In genomic region chr17:39277110-39277509, GRCh38 we compare ENCODE assay signal across 22 cellular contexts.
"Had no signal": no experiment of that assay in that cellular context is flagged by ENCODE, and none has a peak within 500 bp of the region (broad histone marks: within the 10 kb centered on the region; RNA-seq: fewer than 3 reads in every experiment).

No MANE protein-coding gene starts in this region.

- H3K9ac ChIP-seq: neural progenitor cell had no signal

- H3K27me3 Mint-ChIP-seq: activated CD4-positive, alpha-beta memory T cell treated with anti-CD3 and anti-CD28 coated beads for 36 hours; activated naive CD4-positive, alpha-beta T cell treated with anti-CD3 and anti-CD28 coated beads, Interleukin-2, amount 50 U/mL, for 24 hours; brain; naive thymus-derived CD8-positive, alpha-beta T cell; stimulated activated naive CD8-positive, alpha-beta T cell treated with anti-CD3 and anti-CD28 coated beads, Interleukin-15, Interleukin-2, amounts not matched to agents 100 ng/mL and 50 ng/mL, for 24 hours had no signal

- H3K4me3 Mint-ChIP-seq: activated CD4-positive, alpha-beta memory T cell treated with anti-CD3 and anti-CD28 coated beads for 36 hours; activated naive CD4-positive, alpha-beta T cell treated with anti-CD3 and anti-CD28 coated beads, Interleukin-2, amount 50 U/mL, for 24 hours; activated T-helper 1 cell treated with anti-CD3 and anti-CD28 coated beads, Interleukin-12 subunit alpha, Interleukin-12 subunit beta, Interleukin-2, Interleukin-4 antibody, amounts not matched to agents 30 ng/mL and 10 ng/mL and 1 ng/mL, durations not matched to agents 14 hours and 24 hours and 36 hours; brain; naive thymus-derived CD8-positive, alpha-beta T cell; neural progenitor cell; stimulated activated naive CD8-positive, alpha-beta T cell treated with anti-CD3 and anti-CD28 coated beads, Interleukin-15, Interleukin-2, amounts not matched to agents 100 ng/mL and 50 ng/mL, for 24 hours; T-helper 1 cell treated with Interleukin-12 subunit alpha and Interleukin-12 subunit beta and Interleukin-4 antibody, amounts not matched to agents 30 μg/mL and 1 μg/mL, for 36 hours had no signal

- DNase-seq: activated CD4-positive, alpha-beta memory T cell treated with anti-CD3 and anti-CD28 coated beads for 36 hours; activated CD4-positive, alpha-beta T cell treated with anti-CD3 and anti-CD28 coated beads for 4 hours; activated CD4-positive, CD25-positive, alpha-beta regulatory T cell; activated gamma-delta T cell treated with Interleukin-2 at 50 U/mL for 16 hours; aorta; kidney; naive thymus-derived CD8-positive, alpha-beta T cell; posterior cingulate gyrus; retina; spleen; stimulated activated CD4-positive, alpha-beta T cell treated with anti-CD3 and anti-CD28 coated beads, Interleukin-4, amount 100 ng/mL, for 1 hour; substantia nigra; T1000; tibial artery had no signal

- H3K4me2 ChIP-seq: neural progenitor cell had no signal

- H3K4me1 Mint-ChIP-seq: activated naive CD4-positive, alpha-beta T cell treated with anti-CD3 and anti-CD28 coated beads, Interleukin-2, amount 50 U/mL, for 24 hours; brain; neural progenitor cell had no signal

- H3K27me3 ChIP-seq: neural progenitor cell, spleen, tibial artery had no signal

- H3K27ac Mint-ChIP-seq: activated CD4-positive, alpha-beta memory T cell treated with anti-CD3 and anti-CD28 coated beads for 36 hours; activated naive CD4-positive, alpha-beta T cell treated with anti-CD3 and anti-CD28 coated beads, Interleukin-2, amount 50 U/mL, for 24 hours; activated T-helper 1 cell treated with anti-CD3 and anti-CD28 coated beads, Interleukin-12 subunit alpha, Interleukin-12 subunit beta, Interleukin-2, Interleukin-4 antibody, amounts not matched to agents 30 ng/mL and 10 ng/mL and 1 ng/mL, durations not matched to agents 14 hours and 24 hours and 36 hours; neural progenitor cell; stimulated activated naive CD8-positive, alpha-beta T cell treated with anti-CD3 and anti-CD28 coated beads, Interleukin-15, Interleukin-2, amounts not matched to agents 100 ng/mL and 50 ng/mL, for 24 hours; T-helper 1 cell treated with Interleukin-12 subunit alpha and Interleukin-12 subunit beta and Interleukin-4 antibody, amounts not matched to agents 30 μg/mL and 1 μg/mL, for 36 hours had no signal

- H3K27ac ChIP-seq: epithelial cell of prostate, neural progenitor cell, spleen, tibial artery had no signal

- H3K9me3 ChIP-seq: spleen, tibial artery had no signal

- H3K9me3 Mint-ChIP-seq: activated CD4-positive, alpha-beta memory T cell treated with anti-CD3 and anti-CD28 coated beads for 36 hours; activated naive CD4-positive, alpha-beta T cell treated with anti-CD3 and anti-CD28 coated beads, Interleukin-2, amount 50 U/mL, for 24 hours; activated T-helper 1 cell treated with anti-CD3 and anti-CD28 coated beads, Interleukin-12 subunit alpha, Interleukin-12 subunit beta, Interleukin-2, Interleukin-4 antibody, amounts not matched to agents 30 ng/mL and 10 ng/mL and 1 ng/mL, durations not matched to agents 14 hours and 24 hours and 36 hours; brain; naive thymus-derived CD8-positive, alpha-beta T cell; neural progenitor cell; stimulated activated naive CD8-positive, alpha-beta T cell treated with anti-CD3 and anti-CD28 coated beads, Interleukin-15, Interleukin-2, amounts not matched to agents 100 ng/mL and 50 ng/mL, for 24 hours; T-helper 1 cell treated with Interleukin-12 subunit alpha and Interleukin-12 subunit beta and Interleukin-4 antibody, amounts not matched to agents 30 μg/mL and 1 μg/mL, for 36 hours had no signal

- H2AFZ ChIP-seq: neural progenitor cell had no signal

- H3K4me1 ChIP-seq: neural progenitor cell had no signal

- ATAC-seq: naive thymus-derived CD8-positive, alpha-beta T cell had no signal

- H3K4me3 ChIP-seq: lung, neural progenitor cell, spleen, tibial artery had no signal

- H3K36me3 ChIP-seq: neural progenitor cell had no signal
